In genomic region chr6:112016335-112016734, GRCh38 we compare ENCODE assay signal across 13 cellular contexts. TPM values are rescaled to one million over a fixed set of nuclear protein-coding genes. Genes with fewer than 3 reads are reported as not detected.
DNase-seq lines count a peak whose midpoint lies in the region; ATAC-seq and TF ChIP-seq lines count a peak whose summit lies in the region.
"Had no signal": no experiment of that assay in that cellular context is flagged by ENCODE, and none has a peak within 500 bp of the region (broad histone marks: within the 10 kb centered on the region; RNA-seq: fewer than 3 reads in every experiment).

No MANE protein-coding gene starts in this region.

- TF ChIP-seq CTCF in omental fat pad (IDR thresholded peaks at IDR 0.05), result no peak
- no peak for TF ChIP-seq CTCF in upper lobe of left lung (IDR thresholded peaks at IDR 0.05)

- ATAC-seq in omental fat pad (ENCODE audit: low FRiP score), result peak; percentile 52
- peak; percentile 17 to 47 for ATAC-seq in upper lobe of left lung (ENCODE audit: low FRiP score in 2 of 2)
- no peak for ATAC-seq in GM18505 (IDR thresholded peaks at IDR 0.05; ENCODE audit: unreplicated experiment)

- no peak for TF ChIP-seq POLR2A in upper lobe of left lung (IDR thresholded peaks at IDR 0.05)
- TF ChIP-seq POLR2A in GM18505 (IDR thresholded peaks at IDR 0.05; ENCODE audit: borderline replicate concordance, extremely low read depth, insufficient read depth, insufficient read length), result no peak

- no peaks in the 10 kb centered on the region for H3K9me3 ChIP-seq in adipocyte (ENCODE audit: control insufficient read depth, low read length)
- H3K9me3 ChIP-seq in upper lobe of left lung, result no peaks in the 10 kb centered on the region
- H3K9me3 ChIP-seq: BLaER1 treated with 17β-estradiol and CSF1 and Interleukin-3, amounts not matched to agents 10 nM and 100 nM had no signal

- WGBS in upper lobe of left lung, 2 donors, result 54 to 83% methylated on average over 6 of the region's 6 CpGs

- H3K27ac ChIP-seq in upper lobe of left lung, result no peak overlapping the region
- H3K27ac ChIP-seq: BLaER1 treated with 17β-estradiol and CSF1 and Interleukin-3, amounts not matched to agents 10 nM and 100 nM had no signal

- H3K9ac ChIP-seq in adipocyte (ENCODE audit: low read length), result peak overlapping the region; percentile 45
- H3K9ac ChIP-seq: BLaER1 treated with 17β-estradiol and CSF1 and Interleukin-3, amounts not matched to agents 10 nM and 100 nM had no signal

- H3K36me3 ChIP-seq in adipocyte (ENCODE audit: control insufficient read depth, insufficient read depth, low read length, severe bottlenecking) (no peaks in the 10 kb centered on the region), upper lobe of left lung (no peaks in the 10 kb centered on the region)
- H3K36me3 ChIP-seq: BLaER1 treated with 17β-estradiol and CSF1 and Interleukin-3, amounts not matched to agents 10 nM and 100 nM had no signal

- H3K27me3 ChIP-seq in adipocyte (replicated peaks; ENCODE audit: control insufficient read depth, insufficient read depth, low read length) (no peaks in the 10 kb centered on the region), upper lobe of left lung (no peaks in the 10 kb centered on the region)
- H3K27me3 ChIP-seq: BLaER1 treated with 17β-estradiol and CSF1 and Interleukin-3, amounts not matched to agents 10 nM and 100 nM had no signal

- TF ChIP-seq EP300 in upper lobe of left lung (IDR thresholded peaks at IDR 0.05), result no peak

- peaks cover 65% of the 10 kb centered on the region for H3K4me1 ChIP-seq in adipocyte (ENCODE audit: control insufficient read depth, insufficient read depth, low read length)
- H3K4me1 ChIP-seq in upper lobe of left lung, result peaks cover 0 to 5% (median 0%) of the 10 kb centered on the region in 4 donors

- DNase-seq in activated naive CD4-positive, alpha-beta T cell treated with Interleukin-2 at 50 U/mL for 16 hours, result peak; percentile 72
- no peak for DNase-seq in activated naive CD4-positive, alpha-beta T cell (lab: John Stamatoyannopoulos, UW)
- DNase-seq in adipocyte (ENCODE audit: low read depth), result peak; percentile 44
- DNase-seq in omental fat pad (ENCODE audit: low spot score), result no peak
- no peak for DNase-seq in upper lobe of left lung
- DNase-seq in cortex of kidney (lab: John Stamatoyannopoulos, UW), result no peak
- no peak for DNase-seq in DMS79 treated with DMSO at 0.1 percent for 48 hours (lab: John Stamatoyannopoulos, UW)
- DNase-seq: activated gamma-delta T cell treated with Interleukin-2 at 50 U/mL for 16 hours, midbrain, NCI-H2081 treated with DMSO at 0.1 percent for 48 hours had no signal

- H3K4me3 ChIP-seq in adipocyte (ENCODE audit: low read length) (no peak overlapping the region), upper lobe of left lung (no peak overlapping the region)
- H3K4me3 ChIP-seq: BLaER1 treated with 17β-estradiol and CSF1 and Interleukin-3, amounts not matched to agents 10 nM and 100 nM; skin epidermis had no signal

RNA-seq across cellular contexts. Expression of gene CCN6, which starts 37.6 kb away (rescaled TPM):
- total RNA-seq in omental fat pad (under 1 TPM in 1 of 4 donors, not detected in 3; 0.56 TPM), upper lobe of left lung (not detected)

Comparison
In these comparisons a context has a peak if more than half of its experiments do, and no peak if none do; other contexts are left out.
1. DNase-seq: peak in activated naive CD4-positive, alpha-beta T cell treated with Interleukin-2 at 50 U/mL for 16 hours (single experiment) and adipocyte (single experiment); none in activated naive CD4-positive, alpha-beta T cell (0 of 4), omental fat pad (single experiment), upper lobe of left lung (0 of 2), cortex of kidney (single experiment) and DMS79 treated with DMSO at 0.1 percent for 48 hours (single experiment).